Comparison of ENCODE assay signal across 16 cellular contexts in genomic region chr5:176739461-176740051, GRCh38.
DNase-seq lines count a peak whose midpoint lies in the region; ATAC-seq and TF ChIP-seq lines count a peak whose summit lies in the region.
"Had no signal": no experiment of that assay in that cellular context is flagged by ENCODE, and none has a peak within 500 bp of the region (broad histone marks: within the 10 kb centered on the region; RNA-seq: fewer than 3 reads in every experiment).

No MANE protein-coding gene starts in this region.

- H3K27me3 Mint-ChIP-seq in effector memory CD8-positive, alpha-beta T cell = peaks cover 73 to 93% of the 10 kb centered on the region in 2 donors

- TF ChIP-seq CTCF in colonic mucosa (IDR thresholded peaks at IDR 0.05) = no peak

- no peak for ATAC-seq in sciatic nerve
- no peak for ATAC-seq in effector memory CD8-positive, alpha-beta T cell (replicated peaks)
- no peak for ATAC-seq in HG02610 (IDR thresholded peaks at IDR 0.05; ENCODE audit: unreplicated experiment)
- ATAC-seq: A549; activated CD8-positive, alpha-beta T cell treated with anti-CD3 and anti-CD28 coated beads, Interleukin-2, amount 10 ng/mL, durations not matched to agents 7 days and 5 days had no signal

- DNase-seq in NCI-H2081 (lab: John Stamatoyannopoulos, UW) (peak; percentile 82 to 92), NCI-H2081 treated with DMSO at 0.1 percent for 48 hours (lab: John Stamatoyannopoulos, UW) (no peak), NCI-H128 (lab: John Stamatoyannopoulos, UW; ENCODE audit: unreplicated experiment) (peak; percentile 54), colonic mucosa (peak; percentile 7), sciatic nerve (ENCODE audit: low spot score) (peak; percentile 47), hypothalamus (lab: John Stamatoyannopoulos, UW) (no peak)
- no peak for DNase-seq in effector memory CD8-positive, alpha-beta T cell
- DNase-seq: activated CD8-positive, alpha-beta T cell treated with anti-CD3 and anti-CD28 coated beads, Interleukin-2, amount 10 ng/mL, durations not matched to agents 7 days and 5 days; activated naive CD8-positive, alpha-beta T cell treated with anti-CD3 and anti-CD28 coated beads, Interleukin-2, amount 10 ng/mL, durations not matched to agents 7 days and 5 days; DND-41; naive B cell; T-helper 9 cell; thyroid gland had no signal

- no peak overlapping the region for H3K4me3 Mint-ChIP-seq in effector memory CD8-positive, alpha-beta T cell
- H3K4me3 Mint-ChIP-seq: activated CD8-positive, alpha-beta T cell treated with anti-CD3 and anti-CD28 coated beads, Interleukin-2, amount 10 ng/mL, durations not matched to agents 7 days and 5 days; activated naive CD8-positive, alpha-beta T cell treated with anti-CD3 and anti-CD28 coated beads, Interleukin-2, amount 10 ng/mL, durations not matched to agents 7 days and 5 days; naive B cell had no signal

- no peaks in the 10 kb centered on the region for H3K4me1 ChIP-seq in colonic mucosa
- H3K4me1 ChIP-seq: A549, HAP-1, thyroid gland had no signal

- peaks cover 5 to 11% of the 10 kb centered on the region in 2 donors for H3K4me1 Mint-ChIP-seq in effector memory CD8-positive, alpha-beta T cell (ENCODE audit: low read depth in 2 of 2)

- intact Hi-C loops in colonic mucosa (cut with DNase I) (no loop called here), sciatic nerve (cut with DNase I) (no loop called here)

- peaks cover 28% of the 10 kb centered on the region for H3K27me3 ChIP-seq in colonic mucosa

- H3K4me3 ChIP-seq in colonic mucosa = no peak overlapping the region
- H3K4me3 ChIP-seq: A549, HAP-1, thyroid gland had no signal

- no peaks in the 10 kb centered on the region for H3K9me3 ChIP-seq in colonic mucosa
- H3K9me3 ChIP-seq: A549, HAP-1, thyroid gland had no signal

- H3K27ac Mint-ChIP-seq in effector memory CD8-positive, alpha-beta T cell = no peak overlapping the region
- H3K27ac Mint-ChIP-seq: activated CD8-positive, alpha-beta T cell treated with anti-CD3 and anti-CD28 coated beads, Interleukin-2, amount 10 ng/mL, durations not matched to agents 7 days and 5 days; activated naive CD8-positive, alpha-beta T cell treated with anti-CD3 and anti-CD28 coated beads, Interleukin-2, amount 10 ng/mL, durations not matched to agents 7 days and 5 days had no signal

- no peaks in the 10 kb centered on the region for H3K9me3 Mint-ChIP-seq in effector memory CD8-positive, alpha-beta T cell
- H3K9me3 Mint-ChIP-seq: activated naive CD8-positive, alpha-beta T cell treated with anti-CD3 and anti-CD28 coated beads, Interleukin-2, amount 10 ng/mL, durations not matched to agents 7 days and 5 days had no signal

- H3K9ac ChIP-seq in colonic mucosa (ENCODE audit: low read depth in 2 of 2, low read length in 2 of 2) = no peak overlapping the region

- no peaks in the 10 kb centered on the region for H3K36me3 ChIP-seq in colonic mucosa
- H3K36me3 ChIP-seq: HAP-1, thyroid gland had no signal

- no peak overlapping the region for H3K27ac ChIP-seq in colonic mucosa
- H3K27ac ChIP-seq: A549, thyroid gland had no signal

- peaks cover 3% of the 10 kb centered on the region for H3K36me3 Mint-ChIP-seq in effector memory CD8-positive, alpha-beta T cell (ENCODE audit: insufficient read depth)
- H3K36me3 Mint-ChIP-seq: activated naive CD8-positive, alpha-beta T cell treated with anti-CD3 and anti-CD28 coated beads, Interleukin-2, amount 10 ng/mL, durations not matched to agents 7 days and 5 days had no signal

Comparison
In these comparisons a context has a peak if more than half of its experiments do, and no peak if none do; other contexts are left out.
1. DNase-seq: peak in NCI-H2081 (2 of 2), NCI-H128 (single experiment), colonic mucosa (single experiment) and sciatic nerve (single experiment); none in NCI-H2081 treated with DMSO at 0.1 percent for 48 hours (single experiment), hypothalamus (0 of 51) and effector memory CD8-positive, alpha-beta T cell (0 of 3).